In genomic region chr10:88196298-88196697, GRCh38 we compare ENCODE assay signal across 14 cellular contexts.
"Had no signal": no experiment of that assay in that cellular context is flagged by ENCODE, and none has a peak within 500 bp of the region (broad histone marks: within the 10 kb centered on the region; RNA-seq: fewer than 3 reads in every experiment).

No MANE protein-coding gene starts in this region.

- H3K27ac ChIP-seq: cardiac muscle cell, colonic mucosa, psoas muscle, suprapubic skin, upper lobe of right lung, VCaP had no signal

- H3K36me3 ChIP-seq: cardiac muscle cell, colonic mucosa, suprapubic skin, upper lobe of right lung had no signal

- H3K4me3 ChIP-seq: cardiac muscle cell, colonic mucosa, psoas muscle, suprapubic skin, upper lobe of right lung had no signal

- H3K9me3 ChIP-seq: colonic mucosa, psoas muscle, suprapubic skin, upper lobe of right lung had no signal

- H3K27me3 ChIP-seq: cardiac muscle cell, colonic mucosa, suprapubic skin, upper lobe of right lung had no signal

- DNase-seq: activated CD4-positive, alpha-beta memory T cell treated with anti-CD3 and anti-CD28 coated beads, Interleukin-2, amount 10 ng/mL, durations not matched to agents 7 days and 5 days; activated T-cell treated with anti-CD3 and anti-CD28 coated beads, Interleukin-2, amount 50 U/mL, for 72 hours; colonic mucosa; effector CD4-positive, alpha-beta T cell; left cardiac atrium; psoas muscle; stimulated activated CD4-positive, alpha-beta T cell treated with anti-CD3 and anti-CD28 coated beads, Interleukin-2, amount 100 ng/mL, for 48 hours; stimulated activated naive CD4-positive, alpha-beta T cell treated with Interleukin-2 at 50 U/mL for 16 hours; T-cell; T1000; upper lobe of right lung had no signal

- H3K4me1 ChIP-seq: colonic mucosa, psoas muscle, upper lobe of right lung had no signal
